1 cellular context compared by ENCODE assay signal in the genomic region with DNA sequence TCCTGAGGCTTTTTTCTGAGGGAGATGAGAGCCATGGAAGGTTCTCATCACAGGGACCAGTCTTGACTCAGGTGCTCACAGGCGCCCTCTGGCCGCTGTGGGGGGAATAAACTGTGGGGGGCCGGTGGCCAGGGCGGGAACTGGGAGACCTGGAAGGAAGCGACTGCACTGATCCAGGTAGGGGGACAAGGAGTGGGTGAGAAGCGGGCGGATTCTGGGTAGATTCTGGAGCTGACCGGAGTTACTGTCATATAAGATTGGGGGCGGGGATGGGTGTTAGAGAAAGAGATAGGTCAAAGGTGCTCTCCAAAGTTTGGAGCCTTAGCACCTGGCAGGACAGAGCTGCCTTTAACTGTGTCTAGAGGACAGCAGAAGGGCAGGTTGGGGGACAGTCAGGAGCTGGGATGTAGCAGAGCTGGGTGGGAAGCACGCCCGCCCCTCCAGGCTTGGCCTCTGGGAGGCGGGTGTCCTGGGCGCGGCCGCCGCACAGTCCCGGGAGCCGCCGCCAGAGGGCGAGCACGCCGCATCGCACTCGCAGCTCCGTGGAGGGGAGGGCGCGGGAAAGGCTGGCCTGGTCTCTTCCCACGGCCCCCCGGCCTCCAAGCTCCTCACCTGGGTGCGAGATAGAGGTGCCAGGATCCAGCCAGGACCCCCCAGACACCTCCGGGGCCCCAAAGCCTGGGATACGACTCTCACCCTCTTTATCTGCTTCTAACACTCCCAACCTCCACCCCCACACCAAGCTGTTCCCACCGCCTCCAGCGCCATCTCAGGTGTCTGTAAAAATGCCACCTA.
A peak's percentile ranks its signal among the peaks of the same experiment; 100 is the strongest.
TF ChIP-seq lines count a peak whose summit lies in the region.

No MANE protein-coding gene starts in this region.

TF ChIP-seq in K562, 482 proteins besides CTCF, POLR2A, EP300 and RAD21 (continued from another document and continues in another):
- TF ChIP-seq, protein P1, sequence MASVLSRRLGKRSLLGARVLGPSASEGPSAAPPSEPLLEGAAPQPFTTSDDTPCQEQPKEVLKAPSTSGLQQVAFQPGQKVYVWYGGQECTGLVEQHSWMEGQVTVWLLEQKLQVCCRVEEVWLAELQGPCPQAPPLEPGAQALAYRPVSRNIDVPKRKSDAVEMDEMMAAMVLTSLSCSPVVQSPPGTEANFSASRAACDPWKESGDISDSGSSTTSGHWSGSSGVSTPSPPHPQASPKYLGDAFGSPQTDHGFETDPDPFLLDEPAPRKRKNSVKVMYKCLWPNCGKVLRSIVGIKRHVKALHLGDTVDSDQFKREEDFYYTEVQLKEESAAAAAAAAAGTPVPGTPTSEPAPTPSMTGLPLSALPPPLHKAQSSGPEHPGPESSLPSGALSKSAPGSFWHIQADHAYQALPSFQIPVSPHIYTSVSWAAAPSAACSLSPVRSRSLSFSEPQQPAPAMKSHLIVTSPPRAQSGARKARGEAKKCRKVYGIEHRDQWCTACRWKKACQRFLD (CRISPR knock-in tag; IDR thresholded peaks at IDR 0.05): no peak; the same call in 1 of the 2 replicates
- TF ChIP-seq ZNF24 (IDR thresholded peaks at IDR 0.05): peak; percentile 38; the same call in 1 of the 2 replicates
- no peak for TF ChIP-seq PML (IDR thresholded peaks at IDR 0.05; ENCODE audit: low read length)
- no peak for TF ChIP-seq HINFP (tag; conservative IDR thresholded peaks at IDR 0.05; ENCODE audit: low read depth)
- TF ChIP-seq FOXK1 (CRISPR knock-in tag; IDR thresholded peaks at IDR 0.05; ENCODE audit: borderline replicate concordance): no peak
- no peak for TF ChIP-seq ZNF41 (CRISPR knock-in tag; conservative IDR thresholded peaks at IDR 0.05)
- no peak for TF ChIP-seq ATF6 (CRISPR knock-in tag; IDR thresholded peaks at IDR 0.05)
- no peak for TF ChIP-seq COPS2 (conservative IDR thresholded peaks at IDR 0.05)
- TF ChIP-seq HIVEP1 (CRISPR knock-in tag; IDR thresholded peaks at IDR 0.05): no peak
- TF ChIP-seq, protein P2, sequence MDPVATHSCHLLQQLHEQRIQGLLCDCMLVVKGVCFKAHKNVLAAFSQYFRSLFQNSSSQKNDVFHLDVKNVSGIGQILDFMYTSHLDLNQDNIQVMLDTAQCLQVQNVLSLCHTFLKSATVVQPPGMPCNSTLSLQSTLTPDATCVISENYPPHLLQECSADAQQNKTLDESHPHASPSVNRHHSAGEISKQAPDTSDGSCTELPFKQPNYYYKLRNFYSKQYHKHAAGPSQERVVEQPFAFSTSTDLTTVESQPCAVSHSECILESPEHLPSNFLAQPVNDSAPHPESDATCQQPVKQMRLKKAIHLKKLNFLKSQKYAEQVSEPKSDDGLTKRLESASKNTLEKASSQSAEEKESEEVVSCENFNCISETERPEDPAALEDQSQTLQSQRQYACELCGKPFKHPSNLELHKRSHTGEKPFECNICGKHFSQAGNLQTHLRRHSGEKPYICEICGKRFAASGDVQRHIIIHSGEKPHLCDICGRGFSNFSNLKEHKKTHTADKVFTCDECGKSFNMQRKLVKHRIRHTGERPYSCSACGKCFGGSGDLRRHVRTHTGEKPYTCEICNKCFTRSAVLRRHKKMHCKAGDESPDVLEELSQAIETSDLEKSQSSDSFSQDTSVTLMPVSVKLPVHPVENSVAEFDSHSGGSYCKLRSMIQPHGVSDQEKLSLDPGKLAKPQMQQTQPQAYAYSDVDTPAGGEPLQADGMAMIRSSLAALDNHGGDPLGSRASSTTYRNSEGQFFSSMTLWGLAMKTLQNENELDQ (CRISPR knock-in tag; IDR thresholded peaks at IDR 0.05; ENCODE audit: borderline replicate concordance): no peak
- TF ChIP-seq RBM15 (IDR thresholded peaks at IDR 0.05; ENCODE audit: insufficient read depth, low read length): no peak
- no peak for TF ChIP-seq TFAM (CRISPR knock-in tag; conservative IDR thresholded peaks at IDR 0.05)
- peak; percentile 56; the same call in 1 of the 2 replicates for TF ChIP-seq ZNF263 (CRISPR knock-in tag; IDR thresholded peaks at IDR 0.05; ENCODE audit: borderline replicate concordance)
- TF ChIP-seq SIRT6 (IDR thresholded peaks at IDR 0.05; ENCODE audit: low read depth, low read length): no peak
- TF ChIP-seq ZFX (CRISPR knock-in tag; IDR thresholded peaks at IDR 0.05): peak; percentile 70
- TF ChIP-seq ZNF76 (CRISPR knock-in tag; IDR thresholded peaks at IDR 0.05; ENCODE audit: borderline replicate concordance): no peak
- no peak for TF ChIP-seq GTF2F1 (IDR thresholded peaks at IDR 0.05; ENCODE audit: low read depth, low read length)
- no peak for TF ChIP-seq FOXP1 (CRISPR knock-in tag; IDR thresholded peaks at IDR 0.05)
- TF ChIP-seq HES1 (IDR thresholded peaks at IDR 0.05; ENCODE audit: low read depth): no peak
- no peak for TF ChIP-seq ZNF507 (tag; conservative IDR thresholded peaks at IDR 0.05)
- no peak for TF ChIP-seq BRD4 (IDR thresholded peaks at IDR 0.05)
- TF ChIP-seq ZNF436 (CRISPR knock-in tag; IDR thresholded peaks at IDR 0.05): no peak
- TF ChIP-seq SMARCA5 (IDR thresholded peaks at IDR 0.05): peak; percentile 84
- TF ChIP-seq ZNF165 (CRISPR knock-in tag; IDR thresholded peaks at IDR 0.05; ENCODE audit: borderline replicate concordance): no peak
- TF ChIP-seq MTF1 (CRISPR knock-in tag; IDR thresholded peaks at IDR 0.05; ENCODE audit: borderline replicate concordance): no peak
- TF ChIP-seq RBM17 (IDR thresholded peaks at IDR 0.05; ENCODE audit: borderline replicate concordance, low read depth, low read length): no peak
- TF ChIP-seq ZKSCAN3 (CRISPR knock-in tag; IDR thresholded peaks at IDR 0.05): no peak
- TF ChIP-seq, protein P3, sequence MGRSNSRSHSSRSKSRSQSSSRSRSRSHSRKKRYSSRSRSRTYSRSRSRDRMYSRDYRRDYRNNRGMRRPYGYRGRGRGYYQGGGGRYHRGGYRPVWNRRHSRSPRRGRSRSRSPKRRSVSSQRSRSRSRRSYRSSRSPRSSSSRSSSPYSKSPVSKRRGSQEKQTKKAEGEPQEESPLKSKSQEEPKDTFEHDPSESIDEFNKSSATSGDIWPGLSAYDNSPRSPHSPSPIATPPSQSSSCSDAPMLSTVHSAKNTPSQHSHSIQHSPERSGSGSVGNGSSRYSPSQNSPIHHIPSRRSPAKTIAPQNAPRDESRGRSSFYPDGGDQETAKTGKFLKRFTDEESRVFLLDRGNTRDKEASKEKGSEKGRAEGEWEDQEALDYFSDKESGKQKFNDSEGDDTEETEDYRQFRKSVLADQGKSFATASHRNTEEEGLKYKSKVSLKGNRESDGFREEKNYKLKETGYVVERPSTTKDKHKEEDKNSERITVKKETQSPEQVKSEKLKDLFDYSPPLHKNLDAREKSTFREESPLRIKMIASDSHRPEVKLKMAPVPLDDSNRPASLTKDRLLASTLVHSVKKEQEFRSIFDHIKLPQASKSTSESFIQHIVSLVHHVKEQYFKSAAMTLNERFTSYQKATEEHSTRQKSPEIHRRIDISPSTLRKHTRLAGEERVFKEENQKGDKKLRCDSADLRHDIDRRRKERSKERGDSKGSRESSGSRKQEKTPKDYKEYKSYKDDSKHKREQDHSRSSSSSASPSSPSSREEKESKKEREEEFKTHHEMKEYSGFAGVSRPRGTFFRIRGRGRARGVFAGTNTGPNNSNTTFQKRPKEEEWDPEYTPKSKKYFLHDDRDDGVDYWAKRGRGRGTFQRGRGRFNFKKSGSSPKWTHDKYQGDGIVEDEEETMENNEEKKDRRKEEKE (IDR thresholded peaks at IDR 0.05; ENCODE audit: borderline replicate concordance in 1 of 2, control insufficient read depth in 1 of 2, low read depth in 2 of 2, low read length in 1 of 2): no peak
- 0 out of 2 replicates have a peak, but pooled peaks have one; percentile 15 for TF ChIP-seq ZBTB1 (CRISPR knock-in tag; IDR thresholded peaks at IDR 0.05; ENCODE audit: borderline replicate concordance, low read depth)
- no peak for TF ChIP-seq C11orf30 (IDR thresholded peaks at IDR 0.05; ENCODE audit: low read depth)
- no peak for TF ChIP-seq ZNF551 (CRISPR knock-in tag; IDR thresholded peaks at IDR 0.05)
- TF ChIP-seq E2F3 (CRISPR knock-in tag; IDR thresholded peaks at IDR 0.05): no peak; the same call in 1 of the 2 replicates
- no peak for TF ChIP-seq HBP1 (CRISPR knock-in tag; IDR thresholded peaks at IDR 0.05)
- no peak for TF ChIP-seq SPI1 (IDR thresholded peaks at IDR 0.05; ENCODE audit: borderline replicate concordance, low read depth, low read length)
- TF ChIP-seq ARNT (IDR thresholded peaks at IDR 0.05): peak in 1 of 2 experiments; percentile 39; a peak in 1 of 4 replicates
- no peak for TF ChIP-seq ARID3B (CRISPR knock-in tag; IDR thresholded peaks at IDR 0.05; ENCODE audit: borderline replicate concordance)
- TF ChIP-seq, protein P4, sequence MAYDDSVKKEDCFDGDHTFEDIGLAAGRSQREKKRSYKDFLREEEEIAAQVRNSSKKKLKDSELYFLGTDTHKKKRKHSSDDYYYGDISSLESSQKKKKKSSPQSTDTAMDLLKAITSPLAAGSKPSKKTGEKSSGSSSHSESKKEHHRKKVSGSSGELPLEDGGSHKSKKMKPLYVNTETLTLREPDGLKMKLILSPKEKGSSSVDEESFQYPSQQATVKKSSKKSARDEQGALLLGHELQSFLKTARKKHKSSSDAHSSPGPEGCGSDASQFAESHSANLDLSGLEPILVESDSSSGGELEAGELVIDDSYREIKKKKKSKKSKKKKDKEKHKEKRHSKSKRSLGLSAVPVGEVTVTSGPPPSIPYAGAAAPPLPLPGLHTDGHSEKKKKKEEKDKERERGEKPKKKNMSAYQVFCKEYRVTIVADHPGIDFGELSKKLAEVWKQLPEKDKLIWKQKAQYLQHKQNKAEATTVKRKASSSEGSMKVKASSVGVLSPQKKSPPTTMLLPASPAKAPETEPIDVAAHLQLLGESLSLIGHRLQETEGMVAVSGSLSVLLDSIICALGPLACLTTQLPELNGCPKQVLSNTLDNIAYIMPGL (CRISPR knock-in tag; IDR thresholded peaks at IDR 0.05): peak; percentile 94; the same call in 1 of the 2 replicates
- TF ChIP-seq HMGN3 (IDR thresholded peaks at IDR 0.05; ENCODE audit: borderline replicate concordance, extremely low read depth, insufficient read length, low read depth, low read length): peak; percentile 69
- no peak for TF ChIP-seq ZNF224 (CRISPR knock-in tag; IDR thresholded peaks at IDR 0.05)
- TF ChIP-seq CBFA2T2 (conservative IDR thresholded peaks at IDR 0.05): peak; percentile 57
- TF ChIP-seq ZNF133 (CRISPR knock-in tag; IDR thresholded peaks at IDR 0.05): no peak
- TF ChIP-seq RBFOX2 (IDR thresholded peaks at IDR 0.05; ENCODE audit: low read depth, low read length): peak; percentile 80
- peak; percentile 66 for TF ChIP-seq SAFB (IDR thresholded peaks at IDR 0.05; ENCODE audit: borderline replicate concordance, low read depth, low read length)
- TF ChIP-seq SUPT5H (IDR thresholded peaks at IDR 0.05): 0 out of 2 replicates have a peak, but pooled peaks have one; percentile 42
- TF ChIP-seq ZNF274 (IDR thresholded peaks at IDR 0.05; ENCODE audit: borderline replicate concordance, low read depth, low read length): no peak
- no peak for TF ChIP-seq FOXK2 (conservative IDR thresholded peaks at IDR 0.05 in 1 of 2, IDR thresholded peaks at IDR 0.05 in 1 of 2; ENCODE audit: low read depth in 2 of 2)
- TF ChIP-seq NCOR1 (IDR thresholded peaks at IDR 0.05): peak; percentile 40
